ENCODE assay signal across 1 cellular context in the genomic region with DNA sequence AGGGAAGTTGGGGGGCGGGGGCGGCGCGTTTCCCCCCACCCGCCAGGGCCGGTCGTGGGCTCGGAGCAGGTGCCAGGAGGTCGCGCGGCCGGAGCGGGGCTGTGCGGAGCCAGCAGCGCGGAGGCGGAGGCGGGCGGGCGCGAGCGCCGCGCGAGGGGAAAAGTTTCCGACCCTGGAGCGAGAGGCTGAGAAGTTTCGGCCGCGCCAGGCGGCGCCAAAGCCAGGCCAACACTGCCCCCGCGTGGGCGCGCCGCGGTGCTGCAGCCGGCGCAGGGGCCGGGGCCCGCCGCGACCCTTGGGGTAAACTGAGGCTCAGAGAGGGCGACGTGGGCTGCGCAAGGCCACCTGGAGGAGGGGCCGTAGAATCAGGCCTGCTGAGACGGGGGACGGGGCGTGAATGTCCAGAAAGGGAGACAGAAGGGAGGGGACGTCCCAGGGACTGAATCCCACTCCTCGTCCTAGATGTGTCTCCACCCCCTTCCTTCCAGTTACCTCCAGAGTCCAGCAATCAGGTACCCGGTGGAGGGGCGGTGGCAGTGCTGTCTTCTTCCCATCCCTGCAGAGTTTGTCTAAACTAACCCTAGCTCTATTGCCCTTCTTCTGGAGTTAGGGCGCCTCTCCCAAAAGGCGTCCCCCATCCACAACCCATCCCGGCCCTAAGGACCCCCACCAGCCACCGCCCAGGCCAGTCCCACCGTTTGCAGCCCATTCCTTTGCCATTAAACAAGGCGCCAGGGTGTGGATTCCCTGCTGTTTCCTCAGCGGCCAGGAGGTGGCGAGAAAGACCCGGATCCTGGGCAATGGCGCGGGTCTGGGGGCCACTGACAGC.
TF ChIP-seq lines count a peak whose summit lies in the region.

No MANE protein-coding gene starts in this region.

TF ChIP-seq in K562, 482 proteins besides CTCF, POLR2A, EP300 and RAD21 (continued from another document and continues in another):
- TF ChIP-seq BRD4 (IDR thresholded peaks at IDR 0.05) (no peak), SMC3 (conservative IDR thresholded peaks at IDR 0.05; ENCODE audit: insufficient read depth, low read depth, low read length) (peak; percentile 96), POLR3A (IDR thresholded peaks at IDR 0.05; ENCODE audit: borderline replicate concordance, extremely low read depth, insufficient read depth, insufficient read length) (no peak), U2AF2 (optimal IDR thresholded peaks at IDR 0.05; ENCODE audit: low read depth, low read length) (no peak), HDAC6 (IDR thresholded peaks at IDR 0.05; ENCODE audit: low read depth, low read length) (no peak), ZKSCAN1 (IDR thresholded peaks at IDR 0.05; ENCODE audit: low read depth, low read length) (no peak), ZNF41 (CRISPR knock-in tag; conservative IDR thresholded peaks at IDR 0.05) (no peak), HEY1 (CRISPR knock-in tag; IDR thresholded peaks at IDR 0.05; ENCODE audit: borderline replicate concordance) (no peak), HMG20B (CRISPR knock-in tag; IDR thresholded peaks at IDR 0.05) (no peak), ARHGAP35 (IDR thresholded peaks at IDR 0.05; ENCODE audit: partially characterized antibody) (no peak), TBP (optimal IDR thresholded peaks at IDR 0.05; ENCODE audit: low read depth, low read length) (peak; percentile 52), SMARCB1 (IDR thresholded peaks at IDR 0.05; ENCODE audit: insufficient read length, low read depth) (no peak), ZNF785 (CRISPR knock-in tag; IDR thresholded peaks at IDR 0.05) (no peak), ZNF146 (CRISPR knock-in tag; IDR thresholded peaks at IDR 0.05; ENCODE audit: unreplicated experiment) (no peak), SIRT6 (IDR thresholded peaks at IDR 0.05; ENCODE audit: low read depth, low read length) (no peak), SMAD3 (CRISPR knock-in tag; conservative IDR thresholded peaks at IDR 0.05) (no peak), TCF7 (IDR thresholded peaks at IDR 0.05; ENCODE audit: borderline replicate concordance) (0 out of 2 replicates have a peak, but pooled peaks have one; percentile 24), ILF3 (IDR thresholded peaks at IDR 0.05; ENCODE audit: borderline replicate concordance) (no peak), SAP30 (IDR thresholded peaks at IDR 0.05; ENCODE audit: borderline replicate concordance, insufficient read depth, low read depth, low read length, poor library complexity, severe bottlenecking) (no peak), SRSF1 (IDR thresholded peaks at IDR 0.05; ENCODE audit: low read depth, low read length) (no peak), PURB (CRISPR knock-in tag; IDR thresholded peaks at IDR 0.05; ENCODE audit: low read depth) (no peak), HIVEP1 (CRISPR knock-in tag; IDR thresholded peaks at IDR 0.05) (no peak), KAT2B (IDR thresholded peaks at IDR 0.05; ENCODE audit: low read depth, low read length) (no peak), KLF13 (tag; IDR thresholded peaks at IDR 0.05; ENCODE audit: borderline replicate concordance, low read depth) (peak; percentile 55; the same call in 1 of the 2 replicates), ZNF764 (CRISPR knock-in tag; IDR thresholded peaks at IDR 0.05; ENCODE audit: low read depth) (no peak), CC2D1A (IDR thresholded peaks at IDR 0.05) (no peak), ZNF143 (CRISPR knock-in tag; IDR thresholded peaks at IDR 0.05) (no peak), STAG1 (CRISPR knock-in tag; IDR thresholded peaks at IDR 0.05; ENCODE audit: borderline replicate concordance) (peak; percentile 98), ZNF408 (CRISPR knock-in tag; IDR thresholded peaks at IDR 0.05; ENCODE audit: low read depth) (no peak), CBFA2T2 (conservative IDR thresholded peaks at IDR 0.05) (no peak)
- TF ChIP-seq, protein P1, sequence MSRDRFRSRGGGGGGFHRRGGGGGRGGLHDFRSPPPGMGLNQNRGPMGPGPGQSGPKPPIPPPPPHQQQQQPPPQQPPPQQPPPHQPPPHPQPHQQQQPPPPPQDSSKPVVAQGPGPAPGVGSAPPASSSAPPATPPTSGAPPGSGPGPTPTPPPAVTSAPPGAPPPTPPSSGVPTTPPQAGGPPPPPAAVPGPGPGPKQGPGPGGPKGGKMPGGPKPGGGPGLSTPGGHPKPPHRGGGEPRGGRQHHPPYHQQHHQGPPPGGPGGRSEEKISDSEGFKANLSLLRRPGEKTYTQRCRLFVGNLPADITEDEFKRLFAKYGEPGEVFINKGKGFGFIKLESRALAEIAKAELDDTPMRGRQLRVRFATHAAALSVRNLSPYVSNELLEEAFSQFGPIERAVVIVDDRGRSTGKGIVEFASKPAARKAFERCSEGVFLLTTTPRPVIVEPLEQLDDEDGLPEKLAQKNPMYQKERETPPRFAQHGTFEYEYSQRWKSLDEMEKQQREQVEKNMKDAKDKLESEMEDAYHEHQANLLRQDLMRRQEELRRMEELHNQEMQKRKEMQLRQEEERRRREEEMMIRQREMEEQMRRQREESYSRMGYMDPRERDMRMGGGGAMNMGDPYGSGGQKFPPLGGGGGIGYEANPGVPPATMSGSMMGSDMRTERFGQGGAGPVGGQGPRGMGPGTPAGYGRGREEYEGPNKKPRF (IDR thresholded peaks at IDR 0.05; ENCODE audit: low read depth, low read length): no peak
- TF ChIP-seq, protein P2, sequence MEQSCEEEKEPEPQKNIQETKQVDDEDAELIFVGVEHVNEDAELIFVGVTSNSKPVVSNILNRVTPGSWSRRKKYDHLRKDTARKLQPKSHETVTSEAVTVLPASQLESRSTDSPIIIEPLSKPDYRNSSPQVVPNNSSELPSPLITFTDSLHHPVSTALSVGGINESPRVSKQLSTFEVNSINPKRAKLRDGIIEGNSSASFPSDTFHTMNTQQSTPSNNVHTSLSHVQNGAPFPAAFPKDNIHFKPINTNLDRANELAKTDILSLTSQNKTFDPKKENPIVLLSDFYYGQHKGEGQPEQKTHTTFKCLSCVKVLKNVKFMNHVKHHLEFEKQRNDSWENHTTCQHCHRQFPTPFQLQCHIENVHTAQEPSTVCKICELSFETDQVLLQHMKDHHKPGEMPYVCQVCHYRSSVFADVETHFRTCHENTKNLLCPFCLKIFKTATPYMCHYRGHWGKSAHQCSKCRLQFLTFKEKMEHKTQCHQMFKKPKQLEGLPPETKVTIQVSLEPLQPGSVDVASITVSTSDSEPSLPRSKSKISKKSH (CRISPR knock-in tag; IDR thresholded peaks at IDR 0.05): no peak
- TF ChIP-seq, protein P3, sequence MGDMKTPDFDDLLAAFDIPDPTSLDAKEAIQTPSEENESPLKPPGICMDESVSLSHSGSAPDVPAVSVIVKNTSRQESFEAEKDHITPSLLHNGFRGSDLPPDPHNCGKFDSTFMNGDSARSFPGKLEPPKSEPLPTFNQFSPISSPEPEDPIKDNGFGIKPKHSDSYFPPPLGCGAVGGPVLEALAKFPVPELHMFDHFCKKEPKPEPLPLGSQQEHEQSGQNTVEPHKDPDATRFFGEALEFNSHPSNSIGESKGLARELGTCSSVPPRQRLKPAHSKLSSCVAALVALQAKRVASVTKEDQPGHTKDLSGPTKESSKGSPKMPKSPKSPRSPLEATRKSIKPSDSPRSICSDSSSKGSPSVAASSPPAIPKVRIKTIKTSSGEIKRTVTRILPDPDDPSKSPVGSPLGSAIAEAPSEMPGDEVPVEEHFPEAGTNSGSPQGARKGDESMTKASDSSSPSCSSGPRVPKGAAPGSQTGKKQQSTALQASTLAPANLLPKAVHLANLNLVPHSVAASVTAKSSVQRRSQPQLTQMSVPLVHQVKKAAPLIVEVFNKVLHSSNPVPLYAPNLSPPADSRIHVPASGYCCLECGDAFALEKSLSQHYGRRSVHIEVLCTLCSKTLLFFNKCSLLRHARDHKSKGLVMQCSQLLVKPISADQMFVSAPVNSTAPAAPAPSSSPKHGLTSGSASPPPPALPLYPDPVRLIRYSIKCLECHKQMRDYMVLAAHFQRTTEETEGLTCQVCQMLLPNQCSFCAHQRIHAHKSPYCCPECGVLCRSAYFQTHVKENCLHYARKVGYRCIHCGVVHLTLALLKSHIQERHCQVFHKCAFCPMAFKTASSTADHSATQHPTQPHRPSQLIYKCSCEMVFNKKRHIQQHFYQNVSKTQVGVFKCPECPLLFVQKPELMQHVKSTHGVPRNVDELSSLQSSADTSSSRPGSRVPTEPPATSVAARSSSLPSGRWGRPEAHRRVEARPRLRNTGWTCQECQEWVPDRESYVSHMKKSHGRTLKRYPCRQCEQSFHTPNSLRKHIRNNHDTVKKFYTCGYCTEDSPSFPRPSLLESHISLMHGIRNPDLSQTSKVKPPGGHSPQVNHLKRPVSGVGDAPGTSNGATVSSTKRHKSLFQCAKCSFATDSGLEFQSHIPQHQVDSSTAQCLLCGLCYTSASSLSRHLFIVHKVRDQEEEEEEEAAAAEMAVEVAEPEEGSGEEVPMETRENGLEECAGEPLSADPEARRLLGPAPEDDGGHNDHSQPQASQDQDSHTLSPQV (IDR thresholded peaks at IDR 0.05): peak; percentile 63
- TF ChIP-seq, protein P4, sequence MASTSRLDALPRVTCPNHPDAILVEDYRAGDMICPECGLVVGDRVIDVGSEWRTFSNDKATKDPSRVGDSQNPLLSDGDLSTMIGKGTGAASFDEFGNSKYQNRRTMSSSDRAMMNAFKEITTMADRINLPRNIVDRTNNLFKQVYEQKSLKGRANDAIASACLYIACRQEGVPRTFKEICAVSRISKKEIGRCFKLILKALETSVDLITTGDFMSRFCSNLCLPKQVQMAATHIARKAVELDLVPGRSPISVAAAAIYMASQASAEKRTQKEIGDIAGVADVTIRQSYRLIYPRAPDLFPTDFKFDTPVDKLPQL (IDR thresholded peaks at IDR 0.05; ENCODE audit: extremely low read depth, insufficient read length): no peak
- TF ChIP-seq, protein P5, sequence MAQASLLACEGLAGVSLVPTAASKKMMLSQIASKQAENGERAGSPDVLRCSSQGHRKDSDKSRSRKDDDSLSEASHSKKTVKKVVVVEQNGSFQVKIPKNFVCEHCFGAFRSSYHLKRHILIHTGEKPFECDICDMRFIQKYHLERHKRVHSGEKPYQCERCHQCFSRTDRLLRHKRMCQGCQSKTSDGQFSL (CRISPR knock-in tag; IDR thresholded peaks at IDR 0.05): 0 out of 2 replicates have a peak, but pooled peaks have one; percentile 15
- TF ChIP-seq, protein P5 (tag; IDR thresholded peaks at IDR 0.05): peak in 1 of 2 experiments; percentile 38; a peak in 1 of 4 replicates
- TF ChIP-seq, protein P6, sequence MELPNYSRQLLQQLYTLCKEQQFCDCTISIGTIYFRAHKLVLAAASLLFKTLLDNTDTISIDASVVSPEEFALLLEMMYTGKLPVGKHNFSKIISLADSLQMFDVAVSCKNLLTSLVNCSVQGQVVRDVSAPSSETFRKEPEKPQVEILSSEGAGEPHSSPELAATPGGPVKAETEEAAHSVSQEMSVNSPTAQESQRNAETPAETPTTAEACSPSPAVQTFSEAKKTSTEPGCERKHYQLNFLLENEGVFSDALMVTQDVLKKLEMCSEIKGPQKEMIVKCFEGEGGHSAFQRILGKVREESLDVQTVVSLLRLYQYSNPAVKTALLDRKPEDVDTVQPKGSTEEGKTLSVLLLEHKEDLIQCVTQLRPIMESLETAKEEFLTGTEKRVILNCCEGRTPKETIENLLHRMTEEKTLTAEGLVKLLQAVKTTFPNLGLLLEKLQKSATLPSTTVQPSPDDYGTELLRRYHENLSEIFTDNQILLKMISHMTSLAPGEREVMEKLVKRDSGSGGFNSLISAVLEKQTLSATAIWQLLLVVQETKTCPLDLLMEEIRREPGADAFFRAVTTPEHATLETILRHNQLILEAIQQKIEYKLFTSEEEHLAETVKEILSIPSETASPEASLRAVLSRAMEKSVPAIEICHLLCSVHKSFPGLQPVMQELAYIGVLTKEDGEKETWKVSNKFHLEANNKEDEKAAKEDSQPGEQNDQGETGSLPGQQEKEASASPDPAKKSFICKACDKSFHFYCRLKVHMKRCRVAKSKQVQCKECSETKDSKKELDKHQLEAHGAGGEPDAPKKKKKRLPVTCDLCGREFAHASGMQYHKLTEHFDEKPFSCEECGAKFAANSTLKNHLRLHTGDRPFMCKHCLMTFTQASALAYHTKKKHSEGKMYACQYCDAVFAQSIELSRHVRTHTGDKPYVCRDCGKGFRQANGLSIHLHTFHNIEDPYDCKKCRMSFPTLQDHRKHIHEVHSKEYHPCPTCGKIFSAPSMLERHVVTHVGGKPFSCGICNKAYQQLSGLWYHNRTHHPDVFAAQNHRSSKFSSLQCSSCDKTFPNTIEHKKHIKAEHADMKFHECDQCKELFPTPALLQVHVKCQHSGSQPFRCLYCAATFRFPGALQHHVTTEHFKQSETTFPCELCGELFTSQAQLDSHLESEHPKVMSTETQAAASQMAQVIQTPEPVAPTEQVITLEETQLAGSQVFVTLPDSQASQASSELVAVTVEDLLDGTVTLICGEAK (IDR thresholded peaks at IDR 0.05): 0 out of 2 replicates have a peak, but pooled peaks have one; percentile 50
- TF ChIP-seq, protein P6 (CRISPR knock-in tag; IDR thresholded peaks at IDR 0.05): no peak
- TF ChIP-seq, protein P7, sequence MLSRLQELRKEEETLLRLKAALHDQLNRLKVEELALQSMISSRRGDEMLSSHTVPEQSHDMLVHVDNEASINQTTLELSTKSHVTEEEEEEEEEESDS (CRISPR knock-in tag; IDR thresholded peaks at IDR 0.05): no peak
